ENCODE assay signal across 23 cellular contexts in genomic region chr10:47240173-47240572, GRCh38. TPM values are rescaled to one million over a fixed set of nuclear protein-coding genes. Genes with fewer than 3 reads are reported as not detected.
DNase-seq lines count a peak whose midpoint lies in the region; ATAC-seq and TF ChIP-seq lines count a peak whose summit lies in the region.
"Had no signal": no experiment of that assay in that cellular context is flagged by ENCODE, and none has a peak within 500 bp of the region (broad histone marks: within the 10 kb centered on the region; RNA-seq: fewer than 3 reads in every experiment).

No MANE protein-coding gene starts in this region.

- no peaks in the 10 kb centered on the region for H3K9me2 ChIP-seq in Karpas-422 (replicated peaks; ENCODE audit: insufficient read depth, low read length)

- H2AK5ac ChIP-seq in mesendoderm (ENCODE audit: low read length), result no peak overlapping the region

- peak; percentile 1 for DNase-seq in activated CD4-positive, alpha-beta memory T cell treated with anti-CD3 and anti-CD28 coated beads, Interleukin-2, amount 10 ng/mL, durations not matched to agents 7 days and 5 days
- DNase-seq in activated CD4-positive, alpha-beta memory T cell treated with anti-CD3 and anti-CD28 coated beads for 36 hours, result no peak
- peak; percentile 43 for DNase-seq in ecto neural progenitor cell (ENCODE audit: low spot score)
- DNase-seq in mesendoderm, result peak; percentile 55
- peak; percentile 32 for DNase-seq in type B pancreatic cell (ENCODE audit: extremely low spot score, unreplicated experiment)
- DNase-seq in gastrocnemius medialis, result no peak
- DNase-seq in Karpas-422, result no peak
- DNase-seq: GM23248, HCEC 1CT, KBM-7, MM.1S, NCI-H2029 treated with DMSO at 0.1 percent for 48 hours, NCI-H446 treated with DMSO at 0.1 percent for 48 hours, NCI-H526, NCI-H82, PC-9, SJCRH30 had no signal

- in situ Hi-C loops in gastrocnemius medialis (cut with MboI; ENCODE audit: low sequenced_read_pairs in 4 of 4), result no loop called here

- intact Hi-C loops in activated CD4-positive, alpha-beta memory T cell treated with anti-CD3 and anti-CD28 coated beads for 36 hours (cut with micrococcal nuclease), result no loop called here
- intact Hi-C loops in gastrocnemius medialis (cut with DNase I; ENCODE audit: low total_unique reads), result no loop called here

- no peak overlapping the region for H2AFZ ChIP-seq in Karpas-422 (ENCODE audit: low read length)
- H2AFZ ChIP-seq: GM23248, PC-9 had no signal

- no peak overlapping the region for H3K4me3 ChIP-seq in mesendoderm (ENCODE audit: low read length)
- H3K4me3 ChIP-seq in gastrocnemius medialis, result no peak overlapping the region
- H3K4me3 ChIP-seq in Karpas-422 (ENCODE audit: low read length), result no peak overlapping the region
- H3K4me3 ChIP-seq: GM23248, PC-9, SJCRH30 had no signal

- H3K23ac ChIP-seq in mesendoderm (ENCODE audit: low read length), result no peak overlapping the region

- no peaks in the 10 kb centered on the region for H4K20me1 ChIP-seq in Karpas-422 (ENCODE audit: insufficient read depth, low read depth, low read length)

- H3K36me3 ChIP-seq in mesendoderm (ENCODE audit: control insufficient read depth, insufficient read depth, low read length), result no peaks in the 10 kb centered on the region
- H3K36me3 ChIP-seq in gastrocnemius medialis, result no peaks in the 10 kb centered on the region
- no peaks in the 10 kb centered on the region; the same call in 1 of the 2 replicates for H3K36me3 ChIP-seq in Karpas-422 (ENCODE audit: insufficient read depth, low read length)
- H3K36me3 ChIP-seq: SJCRH30 had no signal

- H3K4me1 Mint-ChIP-seq in activated CD4-positive, alpha-beta memory T cell treated with anti-CD3 and anti-CD28 coated beads, Interleukin-2, amount 10 ng/mL, durations not matched to agents 7 days and 5 days, result no peaks in the 10 kb centered on the region
- H3K4me1 Mint-ChIP-seq in activated CD4-positive, alpha-beta memory T cell treated with anti-CD3 and anti-CD28 coated beads for 36 hours (ENCODE audit: low read depth), result peaks cover 3% of the 10 kb centered on the region
- peaks cover 13% of the 10 kb centered on the region for H3K4me1 Mint-ChIP-seq in type B pancreatic cell (ENCODE audit: unreplicated experiment)

- no CpG with 5 or more reads among the region's 1 CpG for WGBS in mesendoderm (ENCODE audit: extremely low coverage, insufficient coverage, low lambda C conversion rate)

- H3K27me3 Mint-ChIP-seq in activated CD4-positive, alpha-beta memory T cell treated with anti-CD3 and anti-CD28 coated beads, Interleukin-2, amount 10 ng/mL, durations not matched to agents 7 days and 5 days, result no peaks in the 10 kb centered on the region
- no peaks in the 10 kb centered on the region for H3K27me3 Mint-ChIP-seq in activated CD4-positive, alpha-beta memory T cell treated with anti-CD3 and anti-CD28 coated beads for 36 hours
- peaks cover 4% of the 10 kb centered on the region for H3K27me3 Mint-ChIP-seq in type B pancreatic cell

- H3K4me2 ChIP-seq in mesendoderm (ENCODE audit: low read length) (no peak overlapping the region), Karpas-422 (ENCODE audit: low read depth, low read length, poor library complexity, severe bottlenecking) (no peak overlapping the region)
- H3K4me2 ChIP-seq: PC-9 had no signal

- H3K27ac ChIP-seq in mesendoderm (ENCODE audit: low read depth, low read length), result no peak overlapping the region
- no peak overlapping the region for H3K27ac ChIP-seq in gastrocnemius medialis
- no peak overlapping the region for H3K27ac ChIP-seq in Karpas-422 (ENCODE audit: low read length)
- H3K27ac ChIP-seq: 22Rv1, GM23248, PC-9, SJCRH30 had no signal

- no peak overlapping the region for H2BK120ac ChIP-seq in mesendoderm (ENCODE audit: low read depth, low read length)

- no peak overlapping the region for H4K8ac ChIP-seq in mesendoderm (ENCODE audit: low read depth, low read length)

- H3K4ac ChIP-seq in mesendoderm (ENCODE audit: low read depth, low read length), result no peak overlapping the region

- no peaks in the 10 kb centered on the region for H3K36me3 Mint-ChIP-seq in activated CD4-positive, alpha-beta memory T cell treated with anti-CD3 and anti-CD28 coated beads, Interleukin-2, amount 10 ng/mL, durations not matched to agents 7 days and 5 days (ENCODE audit: low read depth)
- no peaks in the 10 kb centered on the region for H3K36me3 Mint-ChIP-seq in activated CD4-positive, alpha-beta memory T cell treated with anti-CD3 and anti-CD28 coated beads for 36 hours
- H3K36me3 Mint-ChIP-seq in type B pancreatic cell, result no peaks in the 10 kb centered on the region

- H3K9ac ChIP-seq in mesendoderm (ENCODE audit: low read length) (no peak overlapping the region), Karpas-422 (ENCODE audit: low read length) (no peak overlapping the region)
- H3K9ac ChIP-seq: GM23248 had no signal

- H3K27me3 ChIP-seq in mesendoderm (ENCODE audit: insufficient read depth, low read length, poor library complexity) (no peaks in the 10 kb centered on the region), gastrocnemius medialis (no peaks in the 10 kb centered on the region), Karpas-422 (ENCODE audit: low read length) (no peaks in the 10 kb centered on the region; the same call in 1 of the 2 replicates)
- H3K27me3 ChIP-seq: SJCRH30 had no signal

- no peak overlapping the region for H2BK15ac ChIP-seq in mesendoderm (replicated peaks; ENCODE audit: low read depth)

- no peak for ATAC-seq in activated CD4-positive, CD25-positive, alpha-beta regulatory T cell treated with anti-CD3 and anti-CD28 coated beads, Interleukin-2, amount 50 U/mL, for 24 hours
- ATAC-seq in gastrocnemius medialis, result no peak
- ATAC-seq: Right ventricle myocardium inferior had no signal

- H3K9me3 Mint-ChIP-seq in activated CD4-positive, alpha-beta memory T cell treated with anti-CD3 and anti-CD28 coated beads, Interleukin-2, amount 10 ng/mL, durations not matched to agents 7 days and 5 days, result no peaks in the 10 kb centered on the region
- no peaks in the 10 kb centered on the region for H3K9me3 Mint-ChIP-seq in activated CD4-positive, alpha-beta memory T cell treated with anti-CD3 and anti-CD28 coated beads for 36 hours
- H3K9me3 Mint-ChIP-seq in type B pancreatic cell, result no peaks in the 10 kb centered on the region

- no peak overlapping the region for H3K56ac ChIP-seq in mesendoderm (ENCODE audit: low read length)

- CTCF ChIA-PET in activated CD4-positive, alpha-beta memory T cell treated with anti-CD3 and anti-CD28 coated beads, Interleukin-2, amount 10 ng/mL, durations not matched to agents 7 days and 5 days (lab: Charles Lee), result no interaction called here
- CTCF ChIA-PET in activated CD4-positive, alpha-beta memory T cell treated with anti-CD3 and anti-CD28 coated beads for 36 hours (lab: Charles Lee), result no interaction called here

- H3K9me3 ChIP-seq in gastrocnemius medialis, result no peaks in the 10 kb centered on the region
- no peaks in the 10 kb centered on the region for H3K9me3 ChIP-seq in Karpas-422 (ENCODE audit: low read length)
- H3K9me3 ChIP-seq: SJCRH30 had no signal

- TF ChIP-seq CTCF in type B pancreatic cell (conservative IDR thresholded peaks at IDR 0.05) (no peak), gastrocnemius medialis (IDR thresholded peaks at IDR 0.05 in 4 of 5, conservative IDR thresholded peaks at IDR 0.05 in 1 of 5) (no peak)

- no peak overlapping the region for H3K27ac Mint-ChIP-seq in activated CD4-positive, alpha-beta memory T cell treated with anti-CD3 and anti-CD28 coated beads, Interleukin-2, amount 10 ng/mL, durations not matched to agents 7 days and 5 days
- H3K27ac Mint-ChIP-seq in activated CD4-positive, alpha-beta memory T cell treated with anti-CD3 and anti-CD28 coated beads for 36 hours, result no peak overlapping the region
- H3K27ac Mint-ChIP-seq in type B pancreatic cell, result no peak overlapping the region

- H2BK5ac ChIP-seq in mesendoderm (ENCODE audit: low read length), result no peak overlapping the region

- POLR2A ChIA-PET in activated CD4-positive, alpha-beta memory T cell treated with anti-CD3 and anti-CD28 coated beads, Interleukin-2, amount 10 ng/mL, durations not matched to agents 7 days and 5 days (lab: Charles Lee), result no interaction called here
- POLR2A ChIA-PET in activated CD4-positive, alpha-beta memory T cell treated with anti-CD3 and anti-CD28 coated beads for 36 hours (lab: Charles Lee), result no interaction called here

- H3K4me3 Mint-ChIP-seq in activated CD4-positive, alpha-beta memory T cell treated with anti-CD3 and anti-CD28 coated beads, Interleukin-2, amount 10 ng/mL, durations not matched to agents 7 days and 5 days, result no peak overlapping the region
- H3K4me3 Mint-ChIP-seq in activated CD4-positive, alpha-beta memory T cell treated with anti-CD3 and anti-CD28 coated beads for 36 hours, result no peak overlapping the region
- H3K4me3 Mint-ChIP-seq in type B pancreatic cell, result no peak overlapping the region

- H3K4me1 ChIP-seq in mesendoderm (ENCODE audit: control insufficient read depth, low read depth, low read length) (no peaks in the 10 kb centered on the region), gastrocnemius medialis (no peaks in the 10 kb centered on the region), Karpas-422 (ENCODE audit: low read length) (peaks cover 15% of the 10 kb centered on the region)
- H3K4me1 ChIP-seq: SJCRH30 had no signal

- TF ChIP-seq POLR2A in gastrocnemius medialis (IDR thresholded peaks at IDR 0.05), result no peak

- no peaks in the 10 kb centered on the region for H3K79me1 ChIP-seq in mesendoderm (ENCODE audit: low read length)

- H3K79me2 ChIP-seq in mesendoderm (ENCODE audit: control insufficient read depth, insufficient read depth, low read length), result no peaks in the 10 kb centered on the region
- no peaks in the 10 kb centered on the region for H3K79me2 ChIP-seq in Karpas-422 (ENCODE audit: low read length)

- no peak overlapping the region for H3K18ac ChIP-seq in mesendoderm (ENCODE audit: low read length)

- no peak overlapping the region for H4K5ac ChIP-seq in mesendoderm (ENCODE audit: low read length)

RNA-seq across cellular contexts. Expression of gene GDF10, which starts 59.8 kb away (rescaled TPM):
- total RNA-seq in activated CD4-positive, alpha-beta memory T cell treated with anti-CD3 and anti-CD28 coated beads, Interleukin-2, amount 10 ng/mL, durations not matched to agents 7 days and 5 days, result not detected
- total RNA-seq in activated CD4-positive, alpha-beta memory T cell treated with anti-CD3 and anti-CD28 coated beads for 36 hours, result under 1 TPM; 0.50 to 0.56 TPM
- polyA plus RNA-seq in mesendoderm (2013, experiment 1 of 2), result 0.08 TPM
- 0.17 TPM for polyA plus RNA-seq in mesendoderm (2013, experiment 2 of 2)
- total RNA-seq in type B pancreatic cell (ENCODE audit: low replicate concordance) (0.57 and 46.8 TPM in 2 replicates), gastrocnemius medialis (under 1 TPM; 0.20 to 0.72 (median 0.36) TPM)
- total RNA-seq in Karpas-422 (2014; rRNA removed; shearing (Covaris generic); ENCODE audit: low replicate concordance), result not detected in 2 replicates
- total RNA-seq: G401, PC-9, RPMI7951, SJCRH30 had no signal
- polyA plus RNA-seq: BJ had no signal

Comparison
In these comparisons a context has a peak if more than half of its experiments do, and no peak if none do; other contexts are left out.
1. DNase-seq: peak in activated CD4-positive, alpha-beta memory T cell treated with anti-CD3 and anti-CD28 coated beads, Interleukin-2, amount 10 ng/mL, durations not matched to agents 7 days and 5 days (single experiment), ecto neural progenitor cell (single experiment), mesendoderm (single experiment) and type B pancreatic cell (single experiment); none in activated CD4-positive, alpha-beta memory T cell treated with anti-CD3 and anti-CD28 coated beads for 36 hours (single experiment), gastrocnemius medialis (0 of 2) and Karpas-422 (single experiment).